Comparison of ENCODE assay signal across 8 cellular contexts in genomic region chr17:74779948-74780400, GRCh38. TPM values are rescaled to one million over a fixed set of nuclear protein-coding genes. Genes with fewer than 3 reads are reported as not detected.
DNase-seq lines count a peak whose midpoint lies in the region; ATAC-seq and TF ChIP-seq lines count a peak whose summit lies in the region.

No MANE protein-coding gene starts in this region.

- no peaks in the 10 kb centered on the region for H3K9me3 Mint-ChIP-seq in activated T-cell treated with anti-CD3 and anti-CD28 coated beads, Interleukin-2, amount 50 U/mL, for 72 hours

- no peaks in the 10 kb centered on the region for H3K9me3 ChIP-seq in uterus

- no peak for TF ChIP-seq CTCF in uterus (IDR thresholded peaks at IDR 0.05)

- no peak overlapping the region for H3K27ac ChIP-seq in uterus

- H3K27me3 ChIP-seq in uterus: no peaks in the 10 kb centered on the region

- H3K4me3 ChIP-seq in uterus: no peak overlapping the region

- peak overlapping the region; percentile 76 for H3K27ac Mint-ChIP-seq in activated T-cell treated with anti-CD3 and anti-CD28 coated beads, Interleukin-2, amount 50 U/mL, for 72 hours

- H3K36me3 ChIP-seq in uterus: no peaks in the 10 kb centered on the region

- H3K27me3 Mint-ChIP-seq in activated T-cell treated with anti-CD3 and anti-CD28 coated beads, Interleukin-2, amount 50 U/mL, for 72 hours (ENCODE audit: low read depth): no peaks in the 10 kb centered on the region

- H3K4me1 Mint-ChIP-seq in activated T-cell treated with anti-CD3 and anti-CD28 coated beads, Interleukin-2, amount 50 U/mL, for 72 hours (ENCODE audit: low read depth): peaks cover 85% of the 10 kb centered on the region

- intact Hi-C loops in posterior vena cava (cut with DNase I): loop anchor here in 1 of 2 donors (10.0 kb wide), 1 partner anchor 1685 kb away; the partner anchor contains the start of gene SLC39A11
- intact Hi-C loops in uterus (cut with DNase I; ENCODE audit: low total_unique reads): no loop called here

- DNase-seq in GM19240 (ENCODE audit: insufficient read length, low spot score) (peak; percentile 64), KG1 (lab: John Stamatoyannopoulos, UW) (peak; percentile 91), lung microvascular endothelial cell (ENCODE audit: low read depth in 2 of 2) (peak; percentile 25 to 67), posterior vena cava (ENCODE audit: low spot score) (no peak), COLO668 (lab: John Stamatoyannopoulos, UW; ENCODE audit: unreplicated experiment) (no peak), uterus (no peak)
- DNase-seq in activated T-cell treated with anti-CD3 and anti-CD28 coated beads, Interleukin-2, amount 50 U/mL, for 72 hours: peak; percentile 67 to 70

- peaks cover 6 to 8% of the 10 kb centered on the region in 2 donors for H3K4me1 ChIP-seq in uterus

- peak; percentile 64 to 69 for ATAC-seq in activated T-cell treated with anti-CD3 and anti-CD28 coated beads, Interleukin-2, amount 50 U/mL, for 72 hours (replicated peaks in 1 of 2)
- ATAC-seq in GM18873 (IDR thresholded peaks at IDR 0.05; ENCODE audit: low FRiP score, unreplicated experiment): no peak

- H3K4me3 Mint-ChIP-seq in activated T-cell treated with anti-CD3 and anti-CD28 coated beads, Interleukin-2, amount 50 U/mL, for 72 hours: peak overlapping the region; percentile 63 to 81

- peaks cover 5 to 6% of the 10 kb centered on the region in 2 donors for H3K36me3 Mint-ChIP-seq in activated T-cell treated with anti-CD3 and anti-CD28 coated beads, Interleukin-2, amount 50 U/mL, for 72 hours (ENCODE audit: insufficient read depth in 2 of 2)

- no peak for TF ChIP-seq POLR2A in uterus (IDR thresholded peaks at IDR 0.05)

RNA-seq across cellular contexts. Expression of gene NAT9, which starts 3.8 kb away (rescaled TPM):
- total RNA-seq in activated T-cell treated with anti-CD3 and anti-CD28 coated beads, Interleukin-2, amount 50 U/mL, for 72 hours: 10 to 100 TPM; 49.7 to 58.4 TPM
- total RNA-seq in lung microvascular endothelial cell (15.5 and 20.0 TPM in 2 replicates), posterior vena cava (10 to 100 TPM; 26.8 to 31.7 TPM), uterus (10 to 100 TPM in 3 of 4 donors, 1 to 10 TPM in 1; 5.4 to 53.3 (median 33.9) TPM)

RNA-seq across cellular contexts. Expression of gene NHERF1, which starts 31.5 kb away (rescaled TPM):
- total RNA-seq in activated T-cell treated with anti-CD3 and anti-CD28 coated beads, Interleukin-2, amount 50 U/mL, for 72 hours: 10 to 100 TPM; 78.8 to 81.2 TPM
- total RNA-seq in lung microvascular endothelial cell: 4.4 and 4.6 TPM in 2 replicates
- 10 to 100 TPM in 1 of 2 donors, 1 to 10 TPM in 1; 7.0 to 11.5 TPM for total RNA-seq in posterior vena cava
- total RNA-seq in uterus: 10 to 100 TPM in 3 of 4 donors, 1 to 10 TPM in 1; 3.3 to 16.9 (median 12.0) TPM

RNA-seq across cellular contexts. Expression of gene RAB37, which starts 42.9 kb away (rescaled TPM):
- 10 to 100 TPM; 13.6 to 18.1 TPM for total RNA-seq in activated T-cell treated with anti-CD3 and anti-CD28 coated beads, Interleukin-2, amount 50 U/mL, for 72 hours
- total RNA-seq in lung microvascular endothelial cell: 0.20 and 0.22 TPM in 2 replicates
- 1 to 10 TPM; 1.1 to 1.6 TPM for total RNA-seq in posterior vena cava
- total RNA-seq in uterus: 1 to 10 TPM in 3 of 4 donors, under 1 TPM in 1; under 0.01 to 5.0 (median 1.7) TPM

Comparison
In these comparisons a context has a peak if more than half of its experiments do, and no peak if none do; other contexts are left out.
1. DNase-seq: peak in GM19240 (single experiment), KG1 (single experiment), activated T-cell treated with anti-CD3 and anti-CD28 coated beads, Interleukin-2, amount 50 U/mL, for 72 hours (2 of 2) and lung microvascular endothelial cell (2 of 2); none in posterior vena cava (single experiment), COLO668 (single experiment) and uterus (0 of 2).
2. RNA of gene NHERF1, which starts 31.5 kb away (total RNA-seq): 78.8 to 81.2 TPM in activated T-cell treated with anti-CD3 and anti-CD28 coated beads, Interleukin-2, amount 50 U/mL, for 72 hours; 3.3 to 16.9 TPM in uterus, 7.0 to 11.5 TPM in posterior vena cava and 4.4 to 4.6 TPM in lung microvascular endothelial cell; every median in the first group is over 4 times any median in the second.